8 cellular contexts compared by ENCODE assay signal in the genomic region with DNA sequence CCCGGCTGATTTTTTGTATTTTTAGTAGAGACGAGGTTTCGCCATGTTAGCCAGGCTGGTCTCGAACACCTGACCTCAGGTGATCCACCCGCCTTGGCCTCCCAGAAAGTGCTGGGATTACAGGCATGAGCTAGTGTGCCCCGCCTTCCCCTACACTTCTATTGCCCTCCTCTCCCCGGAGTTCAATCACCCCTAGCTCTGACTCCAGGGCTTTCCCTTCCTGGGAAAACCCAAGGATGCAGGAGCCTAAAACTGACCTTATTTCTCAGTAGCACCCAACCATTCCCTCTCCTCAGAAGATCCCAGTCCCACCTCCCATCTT. TPM values are rescaled to one million over a fixed set of nuclear protein-coding genes. Genes with fewer than 3 reads are reported as not detected.
DNase-seq lines count a peak whose midpoint lies in the region; ATAC-seq, FAIRE-seq and TF ChIP-seq lines count a peak whose summit lies in the region.
"Not testable (repeated sequence)": the region's sequence is repeated elsewhere in the genome, so short reads cannot be mapped to it uniquely, and the experiment has no call there.

No MANE protein-coding gene starts in this region.

- not testable (repeated sequence) for TF ChIP-seq EP300 in HepG2 (IDR thresholded peaks at IDR 0.05; ENCODE audit: low read depth in 2 of 2, low read length in 2 of 2); HepG2 (CRISPR knock-in tag; IDR thresholded peaks at IDR 0.05; ENCODE audit: borderline replicate concordance)

- H3K4me2 ChIP-seq in HepG2 (ENCODE audit: low read depth, low read length): peak overlapping the region; percentile 38; the same call in 1 of the 2 replicates

- intact Hi-C loops in CD14-positive monocyte (cut with micrococcal nuclease): loop anchor here in 1 of 2 donors (5.0 kb wide), 1 partner anchor 94 kb away; no protein-coding TSS in a partner anchor
- intact Hi-C loops in activated B cell treated with CpG ODN at 0.5 μM for 24 hours (cut with micrococcal nuclease): loop anchor here (1.0 to 10.0 kb wide), 4 partner anchors 86 to 1078 kb away; partner anchors contain the start of genes ING4, VAMP1 and ZNF384
- intact Hi-C loops in dorsolateral prefrontal cortex (cut with DNase I): loop anchor here (1.0 to 5.0 kb wide), 2 partner anchors 22 to 51 kb away; partner anchors contain the start of genes CHD4 (in 1 of the 2) and GAPDH (in 1 of the 2)
- intact Hi-C loops in HepG2 (cut with micrococcal nuclease; ENCODE audit: unreplicated experiment): loop anchor here (5.0 kb wide), 2 partner anchors 131 to 134 kb away; partner anchors contain the start of gene ZNF384

- TF ChIP-seq RAD21 in HepG2 (CRISPR knock-in tag; IDR thresholded peaks at IDR 0.05): not testable (repeated sequence)

- not testable (repeated sequence) for H3K27me3 Mint-ChIP-seq in CD14-positive monocyte (ENCODE audit: low read depth in 3 of 3); IgD-negative memory B cell; activated B cell treated with CpG ODN at 0.5 μM for 24 hours

- 71% methylated on average over 7 of the region's 7 CpGs for whole genome bisulfite sequencing in HepG2 (ENCODE audit: low lambda C conversion rate)

- H3K36me3 ChIP-seq in HepG2 (replicated peaks in 1 of 2; ENCODE audit: control insufficient read depth in 1 of 2, insufficient read depth in 2 of 2, low read length in 2 of 2) (peaks cover 22 to 45% of the 10 kb centered on the region in 2 experiments), neutrophil (peaks cover 15% of the 10 kb centered on the region), subcutaneous abdominal adipose tissue (ENCODE audit: control insufficient read depth in 5 of 5, insufficient read depth in 5 of 5, low read length in 5 of 5) (peaks cover 4 to 38% (median 29%) of the 10 kb centered on the region in 5 donors)

- not testable (repeated sequence) for TF ChIP-seq POLR2A in HepG2 (IDR thresholded peaks at IDR 0.05; ENCODE audit: insufficient read depth in 1 of 2, low read depth in 2 of 2, low read length in 2 of 2)

- H3K27ac ChIP-seq in dorsolateral prefrontal cortex (peak overlapping the region in 53 of 59 donors; percentile 6 to 98 (median 91)), HepG2 (ENCODE audit: extremely low read length, insufficient read depth, low read length) (peak overlapping the region; percentile 11), neutrophil (peak overlapping the region; percentile 81)
- not testable (repeated sequence) for H3K27ac ChIP-seq in subcutaneous abdominal adipose tissue (ENCODE audit: low read depth, low read length)

- H4K20me1 ChIP-seq in HepG2 (ENCODE audit: insufficient read depth, low read length): not testable (repeated sequence)

- H3K4me1 Mint-ChIP-seq in CD14-positive monocyte (peaks cover 51% of the 10 kb centered on the region), IgD-negative memory B cell (peaks cover 9 to 27% (median 25%) of the 10 kb centered on the region in 3 donors), activated B cell treated with CpG ODN at 0.5 μM for 24 hours (peaks cover 45% of the 10 kb centered on the region)

- not testable (repeated sequence) for H3K9ac ChIP-seq in HepG2 (ENCODE audit: insufficient read depth, low read depth, low read length); subcutaneous abdominal adipose tissue (ENCODE audit: low read length in 5 of 5)

- ATAC-seq in activated B cell treated with CpG ODN at 0.5 μM for 24 hours (ENCODE audit: low read depth); activated naive CD4-positive, alpha-beta T cell treated with anti-CD3 and anti-CD28 coated beads, Interleukin-2, amount 50 U/mL, for 72 hours; HepG2: not testable (repeated sequence)

- H3K27me3 ChIP-seq in dorsolateral prefrontal cortex; HepG2 (ENCODE audit: control insufficient read depth in 1 of 2, insufficient read depth in 2 of 2, low read length in 2 of 2); neutrophil; subcutaneous abdominal adipose tissue (ENCODE audit: control insufficient read depth in 5 of 5, insufficient read depth in 4 of 5, low read length in 5 of 5): not testable (repeated sequence)

- not testable (repeated sequence) for BruUV-seq in HepG2 (replicated peaks; lab: Mats Ljungman, UMichigan)

- TF ChIP-seq CTCF in CD14-positive monocyte (IDR thresholded peaks at IDR 0.05); activated B cell treated with CpG ODN at 0.5 μM for 24 hours (IDR thresholded peaks at IDR 0.05); dorsolateral prefrontal cortex (IDR thresholded peaks at IDR 0.05 in 54 of 56, conservative IDR thresholded peaks at IDR 0.05 in 2 of 56; ENCODE audit: low read depth in 1 of 56, partially characterized antibody in 56 of 56); HepG2 (CRISPR knock-in tag; IDR thresholded peaks at IDR 0.05); neutrophil (IDR thresholded peaks at IDR 0.05): not testable (repeated sequence)

- not testable (repeated sequence) for FAIRE-seq in HepG2 (lab: Jason Lieb, UNC)

- H3K4me1 ChIP-seq in HepG2 (ENCODE audit: insufficient read depth, low read length) (peaks cover 35% of the 10 kb centered on the region), neutrophil (ENCODE audit: control insufficient read depth in 1 of 2, insufficient read depth in 1 of 2, low read depth in 1 of 2, low read length in 1 of 2) (peaks cover 57 to 61% of the 10 kb centered on the region in 2 experiments), subcutaneous abdominal adipose tissue (ENCODE audit: control insufficient read depth in 5 of 5, insufficient read depth in 5 of 5, low read length in 5 of 5) (peaks cover 11 to 50% (median 42%) of the 10 kb centered on the region in 5 donors)

- peaks cover 35 to 58% of the 10 kb centered on the region in 2 donors for H3K36me3 Mint-ChIP-seq in CD14-positive monocyte
- H3K36me3 Mint-ChIP-seq in IgD-negative memory B cell: not testable (repeated sequence)
- peaks cover 49% of the 10 kb centered on the region for H3K36me3 Mint-ChIP-seq in activated B cell treated with CpG ODN at 0.5 μM for 24 hours (ENCODE audit: low read depth)
- H3K36me3 Mint-ChIP-seq in activated naive CD4-positive, alpha-beta T cell treated with anti-CD3 and anti-CD28 coated beads, Interleukin-2, amount 50 U/mL, for 72 hours: peaks cover 29% of the 10 kb centered on the region in 2 donors

- POLR2A ChIA-PET in activated B cell treated with CpG ODN at 0.5 μM for 24 hours (lab: Charles Lee) (interaction anchor here (0.6 to 0.8 kb wide), 3 partner anchors 56 to 196 kb away, joined by 3 to 6 read pairs (median 3); partner anchors contain the start of gene ZNF384), HepG2 (lab: Yijun Ruan, JAX) (interaction anchor here (1.3 to 9.6 kb wide), 3 partner anchors 9 to 16 kb away, joined by 5 to 108 read pairs (median 7); partner anchors contain the start of gene NOP2)

- H3K4me3 Mint-ChIP-seq in CD14-positive monocyte (peak overlapping the region; percentile 88 to 100), IgD-negative memory B cell (peak overlapping the region; percentile 91 to 98 (median 94)), activated B cell treated with CpG ODN at 0.5 μM for 24 hours (peak overlapping the region; percentile 93)

- not testable (repeated sequence) for H3K9me3 ChIP-seq in HepG2 (ENCODE audit: low read length); neutrophil; subcutaneous abdominal adipose tissue (ENCODE audit: control insufficient read depth in 5 of 5, low read length in 5 of 5)

- H3K4me3 ChIP-seq in dorsolateral prefrontal cortex (peak overlapping the region; percentile 64 to 100 (median 95)), HepG2 (replicated peaks in 1 of 3; ENCODE audit: insufficient read depth in 1 of 3, low read depth in 2 of 3, low read length in 3 of 3) (peak overlapping the region in 1 of 3 experiments; percentile 92; a peak in 1 of 6 replicates), neutrophil (ENCODE audit: low read depth in 1 of 2, low read length in 1 of 2) (peak overlapping the region; percentile 79 to 92), subcutaneous abdominal adipose tissue (ENCODE audit: low read depth in 1 of 5, low read length in 5 of 5) (peak overlapping the region in 4 of 5 donors; percentile 36 to 90 (median 82))

- in situ Hi-C loops in HepG2 (cut with HindIII; ENCODE audit: extremely low pct_ligation_motif_present, low pct_unique_long_range_greater_than_20kb): not testable (repeated sequence)

- H2AFZ ChIP-seq in HepG2 (ENCODE audit: low read length): not testable (repeated sequence)

- not testable (repeated sequence) for H3K9me3 Mint-ChIP-seq in CD14-positive monocyte; IgD-negative memory B cell; activated B cell treated with CpG ODN at 0.5 μM for 24 hours; activated naive CD4-positive, alpha-beta T cell treated with anti-CD3 and anti-CD28 coated beads, Interleukin-2, amount 50 U/mL, for 72 hours

- DNase-seq in CD14-positive monocyte (ENCODE audit: low spot score); activated B cell treated with CpG ODN at 0.5 μM for 24 hours; activated naive CD4-positive, alpha-beta T cell treated with anti-CD3 and anti-CD28 coated beads, Interleukin-2, amount 50 U/mL, for 72 hours (ENCODE audit: low spot score in 2 of 2); dorsolateral prefrontal cortex; HepG2 (ENCODE audit: low spot score): not testable (repeated sequence)

- peaks cover 41% of the 10 kb centered on the region for H3K79me2 ChIP-seq in HepG2 (ENCODE audit: insufficient read depth, low read length)

- H3K27ac Mint-ChIP-seq in CD14-positive monocyte (peak overlapping the region; percentile 65 to 90 (median 83)), IgD-negative memory B cell (peak overlapping the region in 2 of 3 donors; percentile 73 to 86), activated B cell treated with CpG ODN at 0.5 μM for 24 hours (peak overlapping the region; percentile 35)
- H3K27ac Mint-ChIP-seq in activated naive CD4-positive, alpha-beta T cell treated with anti-CD3 and anti-CD28 coated beads, Interleukin-2, amount 50 U/mL, for 72 hours: peak overlapping the region; percentile 63 to 90

- CTCF ChIA-PET in activated B cell treated with CpG ODN at 0.5 μM for 24 hours (lab: Charles Lee): interaction anchor here (1.4 kb wide), 1 partner anchor 89 kb away, joined by 3 read pairs; no protein-coding TSS in a partner anchor
- CTCF ChIA-PET in HepG2 (lab: Yijun Ruan, JAX; ENCODE audit: low intra/inter-chr PET ratio, low total read pairs): not testable (repeated sequence)

RNA-seq across cellular contexts. Expression of gene IFFO1, which starts 0.6 kb away (rescaled TPM):
- polyA plus RNA-seq in CD14-positive monocyte: 10 to 100 TPM; 10.7 to 11.1 TPM
- 12.3 TPM for polyA plus RNA-seq in IgD-negative memory B cell
- total RNA-seq in activated B cell treated with CpG ODN at 0.5 μM for 24 hours: 23.6 and 25.9 TPM in 2 replicates
- 10 to 100 TPM; 10.3 to 16.4 TPM for total RNA-seq in activated naive CD4-positive, alpha-beta T cell treated with anti-CD3 and anti-CD28 coated beads, Interleukin-2, amount 50 U/mL, for 72 hours
- 10 to 100 TPM; 29.9 to 71.0 (median 45.2) TPM for total RNA-seq in dorsolateral prefrontal cortex
- total RNA-seq in HepG2 (2016; rRNA removed; fragmentation: Illumina TruSeq; extraction: Trizol): 7.0 and 12.8 TPM in 2 replicates
- total RNA-seq in HepG2 (2016; cell fraction: cytosol; rRNA removed; fragmentation: Illumina TruSeq; extraction: Trizol; ENCODE audit: low read depth): 2.3 and 2.6 TPM in 2 replicates
- 6.1 and 12.5 TPM in 2 replicates for total RNA-seq in HepG2 (2016; cell fraction: insoluble cytoplasmic fraction; rRNA removed; fragmentation: Illumina TruSeq; extraction: Trizol)
- 4.1 and 5.9 TPM in 2 replicates for total RNA-seq in HepG2 (2016; cell fraction: membrane; rRNA removed; fragmentation: Illumina TruSeq; extraction: Trizol)
- 13.7 and 16.1 TPM in 2 replicates for total RNA-seq in HepG2 (2016; cell fraction: nucleus; rRNA removed; fragmentation: Illumina TruSeq; extraction: Trizol)
- polyA plus RNA-seq in HepG2 (2011; rRNA removed): 14.6 and 18.3 TPM in 2 replicates
- polyA plus RNA-seq in HepG2 (2011; cell fraction: cytosol; rRNA removed): 7.8 and 9.6 TPM in 2 replicates
- 132 TPM in 2 replicates for polyA plus RNA-seq in HepG2 (2011; cell fraction: nucleus; rRNA removed)
- 8.0 and 11.7 TPM in 2 replicates for polyA plus RNA-seq in HepG2 (2012)
- polyA plus RNA-seq in HepG2 (2016; cell fraction: cytosol; fragmentation: Illumina TruSeq; extraction: Trizol; ENCODE audit: low read depth): 1.9 TPM in 2 replicates
- 6.6 and 8.2 TPM in 2 replicates for polyA plus RNA-seq in HepG2 (2016; cell fraction: insoluble cytoplasmic fraction; fragmentation: Illumina TruSeq; extraction: Trizol; ENCODE audit: low read depth)
- polyA plus RNA-seq in HepG2 (2016; cell fraction: membrane; fragmentation: Illumina TruSeq; extraction: Trizol; ENCODE audit: low read depth): 3.2 and 3.5 TPM in 2 replicates
- 54.2 and 55.8 TPM in 2 replicates for polyA plus RNA-seq in HepG2 (2016; cell fraction: nucleus; fragmentation: Illumina TruSeq; extraction: Trizol; ENCODE audit: insufficient read depth, low read depth)
- polyA minus RNA-seq in HepG2 (2011; rRNA and poly(A)+ RNA removed; ENCODE audit: low replicate concordance): 0.61 and 11.8 TPM in 2 replicates
- 2.9 and 3.4 TPM in 2 replicates for polyA minus RNA-seq in HepG2 (2011; cell fraction: cytosol; rRNA and poly(A)+ RNA removed)
- polyA minus RNA-seq in HepG2 (2011; cell fraction: nucleus; rRNA and poly(A)+ RNA removed): 12.5 and 14.4 TPM in 2 replicates

RNA-seq across cellular contexts. Expression of gene NOP2, which starts 11.6 kb away (rescaled TPM):
- polyA plus RNA-seq in CD14-positive monocyte (1 to 10 TPM; 3.9 to 5.7 TPM), IgD-negative memory B cell (24.9 TPM), HepG2 (2011; rRNA removed) (47.3 and 52.9 TPM in 2 replicates)
- total RNA-seq in activated B cell treated with CpG ODN at 0.5 μM for 24 hours (114 and 121 TPM in 2 replicates), dorsolateral prefrontal cortex (10 to 100 TPM; 17.8 to 57.6 (median 26.6) TPM), HepG2 (2016; rRNA removed; fragmentation: Illumina TruSeq; extraction: Trizol) (50.0 and 56.7 TPM in 2 replicates)
- total RNA-seq in activated naive CD4-positive, alpha-beta T cell treated with anti-CD3 and anti-CD28 coated beads, Interleukin-2, amount 50 U/mL, for 72 hours: 10 to 100 TPM; 78.8 to 79.8 TPM
- total RNA-seq in HepG2 (2016; cell fraction: cytosol; rRNA removed; fragmentation: Illumina TruSeq; extraction: Trizol; ENCODE audit: low read depth): 12.9 and 15.9 TPM in 2 replicates
- 47.8 and 60.1 TPM in 2 replicates for total RNA-seq in HepG2 (2016; cell fraction: insoluble cytoplasmic fraction; rRNA removed; fragmentation: Illumina TruSeq; extraction: Trizol)
- total RNA-seq in HepG2 (2016; cell fraction: membrane; rRNA removed; fragmentation: Illumina TruSeq; extraction: Trizol): 14.5 and 16.3 TPM in 2 replicates
- 58.7 and 75.9 TPM in 2 replicates for total RNA-seq in HepG2 (2016; cell fraction: nucleus; rRNA removed; fragmentation: Illumina TruSeq; extraction: Trizol)
- polyA plus RNA-seq in HepG2 (2011; cell fraction: cytosol; rRNA removed): 23.1 and 25.0 TPM in 2 replicates
- polyA plus RNA-seq in HepG2 (2011; cell fraction: nucleus; rRNA removed): 189 and 191 TPM in 2 replicates
- 39.3 and 51.1 TPM in 2 replicates for polyA plus RNA-seq in HepG2 (2012)
- 5.0 and 5.2 TPM in 2 replicates for polyA plus RNA-seq in HepG2 (2016; cell fraction: cytosol; fragmentation: Illumina TruSeq; extraction: Trizol; ENCODE audit: low read depth)
- polyA plus RNA-seq in HepG2 (2016; cell fraction: insoluble cytoplasmic fraction; fragmentation: Illumina TruSeq; extraction: Trizol; ENCODE audit: low read depth): 58.8 and 61.3 TPM in 2 replicates
- polyA plus RNA-seq in HepG2 (2016; cell fraction: membrane; fragmentation: Illumina TruSeq; extraction: Trizol; ENCODE audit: low read depth): 8.6 and 9.0 TPM in 2 replicates
- 230 and 250 TPM in 2 replicates for polyA plus RNA-seq in HepG2 (2016; cell fraction: nucleus; fragmentation: Illumina TruSeq; extraction: Trizol; ENCODE audit: insufficient read depth, low read depth)
- 70.3 and 126 TPM in 2 replicates for polyA minus RNA-seq in HepG2 (2011; rRNA and poly(A)+ RNA removed; ENCODE audit: low replicate concordance)
- polyA minus RNA-seq in HepG2 (2011; cell fraction: cytosol; rRNA and poly(A)+ RNA removed): 17.4 and 20.0 TPM in 2 replicates
- polyA minus RNA-seq in HepG2 (2011; cell fraction: nucleus; rRNA and poly(A)+ RNA removed): 63.5 and 67.9 TPM in 2 replicates

RNA-seq across cellular contexts. Expression of gene GAPDH, which starts 22.1 kb away (rescaled TPM):
- polyA plus RNA-seq in CD14-positive monocyte (1,000 to 10,000 TPM; 2,879 to 3,427 TPM), IgD-negative memory B cell (1,479 TPM), HepG2 (2011; rRNA removed) (12,395 and 12,722 TPM in 2 replicates)
- total RNA-seq in activated B cell treated with CpG ODN at 0.5 μM for 24 hours (1,003 and 1,033 TPM in 2 replicates), dorsolateral prefrontal cortex (1,000 to 10,000 TPM; 1,552 to 3,778 (median 2,635) TPM), HepG2 (2016; rRNA removed; fragmentation: Illumina TruSeq; extraction: Trizol) (3,038 and 4,052 TPM in 2 replicates)
- total RNA-seq in activated naive CD4-positive, alpha-beta T cell treated with anti-CD3 and anti-CD28 coated beads, Interleukin-2, amount 50 U/mL, for 72 hours: 1,000 to 10,000 TPM; 5,900 to 8,209 TPM
- total RNA-seq in HepG2 (2016; cell fraction: cytosol; rRNA removed; fragmentation: Illumina TruSeq; extraction: Trizol; ENCODE audit: low read depth): 4,250 and 4,349 TPM in 2 replicates
- total RNA-seq in HepG2 (2016; cell fraction: insoluble cytoplasmic fraction; rRNA removed; fragmentation: Illumina TruSeq; extraction: Trizol): 3,016 and 4,088 TPM in 2 replicates
- total RNA-seq in HepG2 (2016; cell fraction: membrane; rRNA removed; fragmentation: Illumina TruSeq; extraction: Trizol): 3,384 and 3,615 TPM in 2 replicates
- total RNA-seq in HepG2 (2016; cell fraction: nucleus; rRNA removed; fragmentation: Illumina TruSeq; extraction: Trizol): 1,080 and 1,144 TPM in 2 replicates
- polyA plus RNA-seq in HepG2 (2011; cell fraction: cytosol; rRNA removed): 13,143 and 20,886 TPM in 2 replicates
- polyA plus RNA-seq in HepG2 (2011; cell fraction: nucleus; rRNA removed): 4,563 and 5,385 TPM in 2 replicates
- 4,491 and 5,608 TPM in 2 replicates for polyA plus RNA-seq in HepG2 (2012)
- polyA plus RNA-seq in HepG2 (2016; cell fraction: cytosol; fragmentation: Illumina TruSeq; extraction: Trizol; ENCODE audit: low read depth): 5,853 and 5,973 TPM in 2 replicates
- polyA plus RNA-seq in HepG2 (2016; cell fraction: insoluble cytoplasmic fraction; fragmentation: Illumina TruSeq; extraction: Trizol; ENCODE audit: low read depth): 5,263 and 5,331 TPM in 2 replicates
- polyA plus RNA-seq in HepG2 (2016; cell fraction: membrane; fragmentation: Illumina TruSeq; extraction: Trizol; ENCODE audit: low read depth): 4,187 and 4,205 TPM in 2 replicates
- 2,003 and 2,068 TPM in 2 replicates for polyA plus RNA-seq in HepG2 (2016; cell fraction: nucleus; fragmentation: Illumina TruSeq; extraction: Trizol; ENCODE audit: insufficient read depth, low read depth)
- polyA minus RNA-seq in HepG2 (2011; rRNA and poly(A)+ RNA removed; ENCODE audit: low replicate concordance): 14,131 and 14,841 TPM in 2 replicates
- 5,645 and 5,680 TPM in 2 replicates for polyA minus RNA-seq in HepG2 (2011; cell fraction: cytosol; rRNA and poly(A)+ RNA removed)
- polyA minus RNA-seq in HepG2 (2011; cell fraction: nucleus; rRNA and poly(A)+ RNA removed): 1,044 and 1,523 TPM in 2 replicates

RNA-seq across cellular contexts. Expression of gene CHD4, which starts 50.7 kb away (rescaled TPM):
- 10 to 100 TPM in 1 of 2 donors, 1 to 10 TPM in 1; 9.9 to 16.2 TPM for polyA plus RNA-seq in CD14-positive monocyte
- 55.2 TPM for polyA plus RNA-seq in IgD-negative memory B cell
- total RNA-seq in activated B cell treated with CpG ODN at 0.5 μM for 24 hours: 342 and 345 TPM in 2 replicates
- total RNA-seq in activated naive CD4-positive, alpha-beta T cell treated with anti-CD3 and anti-CD28 coated beads, Interleukin-2, amount 50 U/mL, for 72 hours: 100 to 1,000 TPM; 288 to 307 TPM
- 100 to 1,000 TPM; 139 to 266 (median 179) TPM for total RNA-seq in dorsolateral prefrontal cortex
- total RNA-seq in HepG2 (2016; rRNA removed; fragmentation: Illumina TruSeq; extraction: Trizol): 148 and 156 TPM in 2 replicates
- 15.5 and 17.3 TPM in 2 replicates for total RNA-seq in HepG2 (2016; cell fraction: cytosol; rRNA removed; fragmentation: Illumina TruSeq; extraction: Trizol; ENCODE audit: low read depth)
- total RNA-seq in HepG2 (2016; cell fraction: insoluble cytoplasmic fraction; rRNA removed; fragmentation: Illumina TruSeq; extraction: Trizol): 147 and 150 TPM in 2 replicates
- 36.3 and 39.7 TPM in 2 replicates for total RNA-seq in HepG2 (2016; cell fraction: membrane; rRNA removed; fragmentation: Illumina TruSeq; extraction: Trizol)
- 250 and 271 TPM in 2 replicates for total RNA-seq in HepG2 (2016; cell fraction: nucleus; rRNA removed; fragmentation: Illumina TruSeq; extraction: Trizol)
- polyA plus RNA-seq in HepG2 (2011; rRNA removed): 76.2 and 82.8 TPM in 2 replicates
- polyA plus RNA-seq in HepG2 (2011; cell fraction: cytosol; rRNA removed): 64.8 and 67.1 TPM in 2 replicates
- polyA plus RNA-seq in HepG2 (2011; cell fraction: nucleus; rRNA removed): 148 and 172 TPM in 2 replicates
- polyA plus RNA-seq in HepG2 (2012): 74.3 and 85.1 TPM in 2 replicates
- 8.7 and 9.0 TPM in 2 replicates for polyA plus RNA-seq in HepG2 (2016; cell fraction: cytosol; fragmentation: Illumina TruSeq; extraction: Trizol; ENCODE audit: low read depth)
- polyA plus RNA-seq in HepG2 (2016; cell fraction: insoluble cytoplasmic fraction; fragmentation: Illumina TruSeq; extraction: Trizol; ENCODE audit: low read depth): 121 and 138 TPM in 2 replicates
- polyA plus RNA-seq in HepG2 (2016; cell fraction: membrane; fragmentation: Illumina TruSeq; extraction: Trizol; ENCODE audit: low read depth): 17.5 and 22.9 TPM in 2 replicates
- polyA plus RNA-seq in HepG2 (2016; cell fraction: nucleus; fragmentation: Illumina TruSeq; extraction: Trizol; ENCODE audit: insufficient read depth, low read depth): 343 and 358 TPM in 2 replicates
- polyA minus RNA-seq in HepG2 (2011; rRNA and poly(A)+ RNA removed; ENCODE audit: low replicate concordance): 130 and 210 TPM in 2 replicates
- 76.1 and 89.0 TPM in 2 replicates for polyA minus RNA-seq in HepG2 (2011; cell fraction: cytosol; rRNA and poly(A)+ RNA removed)
- polyA minus RNA-seq in HepG2 (2011; cell fraction: nucleus; rRNA and poly(A)+ RNA removed): 87.0 and 130 TPM in 2 replicates
